In genomic region chr22:17627961-17628303, GRCh38 we compare ENCODE assay signal across 8 cellular contexts. TPM values are rescaled to one million over a fixed set of nuclear protein-coding genes. Genes with fewer than 3 reads are reported as not detected.
DNase-seq lines count a peak whose midpoint lies in the region; ATAC-seq and TF ChIP-seq lines count a peak whose summit lies in the region.

No MANE protein-coding gene starts in this region.

- intact Hi-C loops in natural killer cell (cut with micrococcal nuclease) = loop anchor here (1.0 to 2.0 kb wide), 2 partner anchors 10 to 449 kb away; partner anchors contain the start of genes BCL2L13 and PEX26

- H3K4me3 Mint-ChIP-seq in natural killer cell = peak overlapping the region; percentile 96

- DNase-seq in Karpas-422 = no peak
- DNase-seq in natural killer cell = no peak
- DNase-seq in germinal center (ENCODE audit: low spot score) = no peak

- H4K20me1 ChIP-seq in BLaER1 (peaks cover 54% of the 10 kb centered on the region), Karpas-422 (ENCODE audit: insufficient read depth, low read depth, low read length) (peaks cover 7% of the 10 kb centered on the region; the same call in 1 of the 2 replicates)

- WGBS in ectodermal cell, 2 experiments = 25 to 29% methylated on average over 20 of the region's 20 CpGs

- ATAC-seq in natural killer cell (no peak), HG03565 (IDR thresholded peaks at IDR 0.05; ENCODE audit: unreplicated experiment) (no peak), GM21360 (IDR thresholded peaks at IDR 0.05; ENCODE audit: unreplicated experiment) (no peak), HG02938 (IDR thresholded peaks at IDR 0.05; ENCODE audit: unreplicated experiment) (no peak)

- peak overlapping the region; percentile 97 for H3K4me2 ChIP-seq in BLaER1
- peak overlapping the region; percentile 97 for H3K4me2 ChIP-seq in Karpas-422 (ENCODE audit: low read depth, low read length, poor library complexity, severe bottlenecking)

- H3K27me3 Mint-ChIP-seq in natural killer cell (ENCODE audit: low read depth in 2 of 2) = no peaks in the 10 kb centered on the region

- peak overlapping the region; percentile 89 for H3K27ac ChIP-seq in BLaER1
- no peak overlapping the region for H3K27ac ChIP-seq in Karpas-422 (ENCODE audit: low read length)
- H3K27ac ChIP-seq in ectodermal cell (ENCODE audit: insufficient read depth, low read depth, low read length, poor library complexity, severe bottlenecking) = no peak overlapping the region

- peaks cover 25% of the 10 kb centered on the region for H3K36me3 ChIP-seq in BLaER1
- peaks cover 4% of the 10 kb centered on the region; the same call in 1 of the 2 replicates for H3K36me3 ChIP-seq in Karpas-422 (ENCODE audit: insufficient read depth, low read length)
- no peaks in the 10 kb centered on the region for H3K36me3 ChIP-seq in ectodermal cell (ENCODE audit: control insufficient read depth, insufficient read depth, low read length)

- H3K36me3 Mint-ChIP-seq in natural killer cell = no peaks in the 10 kb centered on the region

- peaks cover 67% of the 10 kb centered on the region for H3K79me2 ChIP-seq in Karpas-422 (ENCODE audit: low read length)

- H2AFZ ChIP-seq in Karpas-422 (ENCODE audit: low read length) = no peak overlapping the region

- H3K9me3 ChIP-seq in BLaER1 (no peaks in the 10 kb centered on the region), Karpas-422 (ENCODE audit: low read length) (no peaks in the 10 kb centered on the region), ectodermal cell (ENCODE audit: control insufficient read depth, low read length) (no peaks in the 10 kb centered on the region)

- H3K9me2 ChIP-seq in Karpas-422 (replicated peaks; ENCODE audit: insufficient read depth, low read length) = no peaks in the 10 kb centered on the region

- peaks cover 10 to 19% of the 10 kb centered on the region in 2 donors for H3K4me1 Mint-ChIP-seq in natural killer cell

- H3K9me3 Mint-ChIP-seq in natural killer cell = no peaks in the 10 kb centered on the region

- peak overlapping the region; percentile 97 for H3K4me3 ChIP-seq in BLaER1
- peak overlapping the region; percentile 95 for H3K4me3 ChIP-seq in Karpas-422 (ENCODE audit: low read length)
- peak overlapping the region; percentile 99 for H3K4me3 ChIP-seq in ectodermal cell (ENCODE audit: insufficient read depth, low read depth, low read length)

- TF ChIP-seq CTCF in natural killer cell (IDR thresholded peaks at IDR 0.05) = no peak

- H3K27me3 ChIP-seq in BLaER1 (no peaks in the 10 kb centered on the region), Karpas-422 (ENCODE audit: low read length) (no peaks in the 10 kb centered on the region), ectodermal cell (ENCODE audit: control insufficient read depth, insufficient read depth, low read length, poor library complexity, severe bottlenecking) (no peaks in the 10 kb centered on the region)

- peak overlapping the region; percentile 94 to 99 for H3K27ac Mint-ChIP-seq in natural killer cell

- peak overlapping the region; percentile 90 for H3K9ac ChIP-seq in BLaER1
- H3K9ac ChIP-seq in Karpas-422 (ENCODE audit: low read length) = peak overlapping the region; percentile 91

- H3K4me1 ChIP-seq in BLaER1 = peaks cover 28% of the 10 kb centered on the region
- peaks cover 17% of the 10 kb centered on the region for H3K4me1 ChIP-seq in Karpas-422 (ENCODE audit: low read length)
- peaks cover 3% of the 10 kb centered on the region for H3K4me1 ChIP-seq in ectodermal cell (ENCODE audit: control insufficient read depth, insufficient read depth, low read length)

RNA-seq across cellular contexts. Expression of gene ATP6V1E1, which starts 0.6 kb away (rescaled TPM):
- 79.4 and 91.6 TPM in 2 replicates for total RNA-seq in Karpas-422 (2014; rRNA removed; shearing (Covaris generic); ENCODE audit: low replicate concordance)
- polyA plus RNA-seq in ectodermal cell (2013, experiment 1 of 4) = 72.1 TPM
- polyA plus RNA-seq in ectodermal cell (2013, experiment 2 of 4) = 72.6 TPM
- polyA plus RNA-seq in ectodermal cell (2013, experiment 3 of 4) = 60.9 TPM
- 69.1 TPM for polyA plus RNA-seq in ectodermal cell (2013, experiment 4 of 4)
- total RNA-seq in natural killer cell = 10 to 100 TPM; 75.8 to 79.8 (median 76.4) TPM

RNA-seq across cellular contexts. Expression of gene BCL2L13, which starts 10.6 kb away (rescaled TPM):
- total RNA-seq in Karpas-422 (2014; rRNA removed; shearing (Covaris generic); ENCODE audit: low replicate concordance) = 37.6 and 56.9 TPM in 2 replicates
- polyA plus RNA-seq in ectodermal cell (2013, experiment 1 of 4) = 36.5 TPM
- 42.3 TPM for polyA plus RNA-seq in ectodermal cell (2013, experiment 2 of 4)
- 28.7 TPM for polyA plus RNA-seq in ectodermal cell (2013, experiment 3 of 4)
- polyA plus RNA-seq in ectodermal cell (2013, experiment 4 of 4) = 31.7 TPM
- total RNA-seq in natural killer cell = 10 to 100 TPM; 19.1 to 28.7 (median 23.3) TPM
